26 cellular contexts compared by ENCODE assay signal in the genomic region with DNA sequence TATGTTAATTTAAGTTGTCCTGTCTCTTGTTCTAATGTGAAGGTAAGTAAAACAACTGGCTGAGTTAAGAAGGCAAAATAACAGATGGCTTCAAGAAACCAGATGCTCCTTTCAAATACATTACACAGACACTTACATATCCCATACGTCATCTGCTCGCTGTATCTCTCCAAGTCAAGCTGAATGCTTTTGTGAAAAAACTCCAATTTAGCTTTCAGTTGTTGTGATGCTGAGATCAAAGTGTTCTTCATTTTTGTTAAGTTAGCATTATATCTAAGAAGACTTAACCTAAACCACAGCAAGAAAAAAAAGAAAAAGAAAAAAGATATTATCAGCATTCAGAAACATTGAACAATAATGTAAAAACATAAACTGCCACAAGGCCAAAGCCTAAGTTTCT.
"Had no signal": no experiment of that assay in that cellular context is flagged by ENCODE, and none has a peak within 500 bp of the region (broad histone marks: within the 10 kb centered on the region; RNA-seq: fewer than 3 reads in every experiment).

No MANE protein-coding gene starts in this region.

- H3K9me3 Mint-ChIP-seq: activated naive CD4-positive, alpha-beta T cell treated with anti-CD3 and anti-CD28 coated beads, Interleukin-2, amount 50 U/mL, for 24 hours; activated T-cell treated with anti-CD3 and anti-CD28 coated beads, Interleukin-2, amount 50 U/mL, for 4 hours; central memory CD8-positive, alpha-beta T cell; effector memory CD8-positive, alpha-beta T cell; immature natural killer cell; mesothelial cell of epicardium; naive thymus-derived CD8-positive, alpha-beta T cell; neural progenitor cell; stimulated activated naive B cell treated with anti-CD40 and anti-IgM and Interleukin-4, amounts not matched to agents 10 μg/mL and 1 μg/mL and 100 μg/mL, for 72 hours had no signal

- H3K27me3 Mint-ChIP-seq: activated naive CD4-positive, alpha-beta T cell treated with anti-CD3 and anti-CD28 coated beads, Interleukin-2, amount 50 U/mL, for 24 hours; central memory CD8-positive, alpha-beta T cell; effector memory CD8-positive, alpha-beta T cell; naive thymus-derived CD8-positive, alpha-beta T cell; progenitor cell of endocrine pancreas; stimulated activated naive B cell treated with anti-CD40 and anti-IgM and Interleukin-4, amounts not matched to agents 10 μg/mL and 1 μg/mL and 100 μg/mL, for 72 hours had no signal

- H3K27ac Mint-ChIP-seq: activated naive CD4-positive, alpha-beta T cell treated with anti-CD3 and anti-CD28 coated beads, Interleukin-2, amount 50 U/mL, for 24 hours; effector memory CD8-positive, alpha-beta T cell; immature natural killer cell; mesothelial cell of epicardium; neural progenitor cell; progenitor cell of endocrine pancreas; stimulated activated naive B cell treated with anti-CD40 and anti-IgM and Interleukin-4, amounts not matched to agents 10 μg/mL and 1 μg/mL and 100 μg/mL, for 72 hours had no signal

- H3K79me2 ChIP-seq: hepatocyte had no signal

- H3K4me1 ChIP-seq: adrenal gland, left ventricle myocardium inferior, neural progenitor cell, sigmoid colon, transverse colon had no signal

- H3K4me1 Mint-ChIP-seq: central memory CD8-positive, alpha-beta T cell; immature natural killer cell; naive thymus-derived CD8-positive, alpha-beta T cell; neural progenitor cell; stimulated activated naive B cell treated with anti-CD40 and anti-IgM and Interleukin-4, amounts not matched to agents 10 μg/mL and 1 μg/mL and 100 μg/mL, for 72 hours had no signal

- H3K27me3 ChIP-seq: adrenal gland, hepatocyte, neural progenitor cell, sigmoid colon, transverse colon had no signal

- H3K9me3 ChIP-seq: adrenal gland, left ventricle myocardium inferior, sigmoid colon, transverse colon had no signal

- H3K4me2 ChIP-seq: hepatocyte, neural progenitor cell, smooth muscle cell had no signal

- H3K27ac ChIP-seq: adrenal gland, hepatocyte, left ventricle myocardium inferior, neural progenitor cell, sigmoid colon, transverse colon, VCaP had no signal

- ATAC-seq: activated T-cell treated with anti-CD3 and anti-CD28 coated beads, Interleukin-2, amount 50 U/mL, for 4 hours; effector memory CD8-positive, alpha-beta T cell; esophagus mucosa; naive thymus-derived CD8-positive, alpha-beta T cell; stimulated activated naive B cell treated with anti-CD40 and anti-IgM and Interleukin-4, amounts not matched to agents 10 μg/mL and 1 μg/mL and 100 μg/mL, for 72 hours had no signal

- H3K4me3 Mint-ChIP-seq: activated naive CD4-positive, alpha-beta T cell treated with anti-CD3 and anti-CD28 coated beads, Interleukin-2, amount 50 U/mL, for 24 hours; activated T-cell treated with anti-CD3 and anti-CD28 coated beads, Interleukin-2, amount 50 U/mL, for 4 hours; central memory CD8-positive, alpha-beta T cell; effector memory CD8-positive, alpha-beta T cell; immature natural killer cell; mesothelial cell of epicardium; naive thymus-derived CD8-positive, alpha-beta T cell; neural progenitor cell; stimulated activated naive B cell treated with anti-CD40 and anti-IgM and Interleukin-4, amounts not matched to agents 10 μg/mL and 1 μg/mL and 100 μg/mL, for 72 hours had no signal

- H2AFZ ChIP-seq: hepatocyte, neural progenitor cell had no signal

- H3K4me3 ChIP-seq: adrenal gland, hepatocyte, left ventricle myocardium inferior, neural progenitor cell, sigmoid colon, smooth muscle cell, transverse colon had no signal

- DNase-seq: activated CD4-positive, CD25-positive, alpha-beta regulatory T cell treated with anti-CD3 and anti-CD28 coated beads, Interleukin-2, amount 50 U/mL, for 72 hours; activated CD8-positive, alpha-beta memory T cell treated with anti-CD3 and anti-CD28 coated beads for 24 hours; activated CD8-positive, alpha-beta memory T cell treated with anti-CD3 and anti-CD28 coated beads, Interleukin-2, amount 50 U/mL, for 4 hours; activated effector memory CD4-positive, alpha-beta T cell treated with anti-CD3 and anti-CD28 coated beads, Interleukin-2, amount 50 U/mL, for 16 hours; activated T-cell treated with anti-CD3 and anti-CD28 coated beads, Interleukin-2, amount 50 U/mL, for 4 hours; adrenal gland; effector memory CD8-positive, alpha-beta T cell; foreskin melanocyte; immature natural killer cell; kidney glomerular epithelial cell; left ventricle myocardium inferior; naive thymus-derived CD8-positive, alpha-beta T cell; retina; sigmoid colon; stimulated activated CD4-positive, alpha-beta T cell treated with anti-CD3 and anti-CD28 coated beads, Interleukin-15, amount 100 ng/mL, for 24 hours; stimulated activated naive B cell treated with anti-CD40 and anti-IgM and Interleukin-4, amounts not matched to agents 10 μg/mL and 1 μg/mL and 100 μg/mL, for 72 hours; transverse colon had no signal
